8 cellular contexts compared by ENCODE assay signal in the genomic region with DNA sequence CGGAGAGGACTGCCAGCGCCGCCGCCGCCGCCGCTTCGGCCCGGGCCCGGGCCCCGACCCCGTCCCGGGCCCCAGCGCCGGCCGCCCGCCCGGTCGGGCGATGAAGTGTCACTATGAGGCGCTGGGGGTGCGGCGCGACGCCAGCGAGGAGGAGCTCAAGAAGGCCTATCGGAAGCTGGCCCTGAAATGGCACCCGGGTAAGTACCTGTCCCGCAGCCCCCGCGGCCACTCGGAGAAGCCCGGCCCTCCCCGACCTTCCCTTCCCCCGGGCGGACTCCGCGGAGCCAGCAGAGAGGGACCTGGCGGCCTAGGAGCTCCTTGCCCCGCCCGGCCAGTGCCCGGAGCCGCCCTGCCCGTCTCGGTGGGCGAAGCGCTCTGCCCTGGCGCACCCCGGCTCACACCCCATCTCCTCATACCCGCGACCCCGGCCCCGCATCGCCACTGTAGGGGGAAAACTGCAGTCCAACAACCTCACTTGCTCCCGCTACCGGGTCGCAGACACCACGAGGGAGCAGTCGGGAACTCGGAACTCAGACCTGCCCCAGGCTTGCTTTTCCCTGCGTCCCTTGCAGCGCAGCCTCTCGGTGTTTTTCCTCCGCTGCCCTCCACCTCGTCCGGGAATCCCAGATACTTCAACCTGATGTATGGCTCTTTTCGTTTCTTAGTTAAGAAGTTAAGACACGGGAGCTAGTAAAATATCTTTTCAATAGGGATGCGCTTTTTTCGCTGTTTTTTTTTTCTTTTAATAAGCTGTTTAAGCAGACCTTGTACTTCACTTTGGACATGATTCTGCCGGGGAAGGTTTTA. TPM values are rescaled to one million over a fixed set of nuclear protein-coding genes. Genes with fewer than 3 reads are reported as not detected.
DNase-seq lines count a peak whose midpoint lies in the region; ATAC-seq and TF ChIP-seq lines count a peak whose summit lies in the region.

No MANE protein-coding gene starts in this region.

- H3K36me3 ChIP-seq in HUES64 (ENCODE audit: insufficient read depth, low read length), result peaks cover 44% of the 10 kb centered on the region
- peaks cover 21% of the 10 kb centered on the region for H3K36me3 ChIP-seq in PC-3 (ENCODE audit: low read depth, low read length)
- H3K36me3 ChIP-seq in esophagus (ENCODE audit: control insufficient read depth in 2 of 2, insufficient read depth in 2 of 2, low read length in 1 of 2), result no peaks in the 10 kb centered on the region
- peaks cover 4% of the 10 kb centered on the region for H3K36me3 ChIP-seq in muscle layer of colon (ENCODE audit: insufficient read depth, low read length)

- H3K4me1 Mint-ChIP-seq in activated T-cell treated with anti-CD3 and anti-CD28 coated beads, Interleukin-2, amount 50 U/mL, for 24 hours (ENCODE audit: low read depth), result peaks cover 52% of the 10 kb centered on the region

- H3F3A ChIP-seq in PC-3 (ENCODE audit: low read length, unreplicated experiment), result peaks cover 12% of the 10 kb centered on the region

- peak overlapping the region; percentile 86 for H3K4me3 ChIP-seq in HUES64 (ENCODE audit: low read length)
- peak overlapping the region; percentile 91 for H3K4me3 ChIP-seq in PC-3 (ENCODE audit: low read length)
- H3K4me3 ChIP-seq in esophagus (ENCODE audit: low read depth in 1 of 2, low read length in 2 of 2), result peak overlapping the region; percentile 87 to 97
- H3K4me3 ChIP-seq in muscle layer of colon (ENCODE audit: low read depth in 1 of 2, low read length in 2 of 2), result peak overlapping the region; percentile 61 to 72

- CTCF ChIA-PET in PC-3 (lab: Charles Lee), result interaction anchor here (0.5 to 1.2 kb wide), 2 partner anchors 73 to 143 kb away, joined by 3 to 4 read pairs; no protein-coding TSS in a partner anchor

- intact Hi-C loops in PC-3 (cut with micrococcal nuclease), result loop anchor here (2.0 kb wide), 2 partner anchors 29 to 73 kb away; no protein-coding TSS in a partner anchor

- H4K20me1 ChIP-seq in PC-3 (ENCODE audit: low read length), result peaks cover 12% of the 10 kb centered on the region

- no peaks in the 10 kb centered on the region for H3K27me3 ChIP-seq in HUES64 (ENCODE audit: insufficient read depth, low read length)
- H3K27me3 ChIP-seq in PC-3 (ENCODE audit: low read length), result no peaks in the 10 kb centered on the region
- no peaks in the 10 kb centered on the region for H3K27me3 ChIP-seq in esophagus (ENCODE audit: control insufficient read depth in 1 of 2, insufficient read depth in 2 of 2, low read length in 2 of 2)
- no peaks in the 10 kb centered on the region for H3K27me3 ChIP-seq in muscle layer of colon (ENCODE audit: control insufficient read depth in 1 of 2, insufficient read depth in 2 of 2, low read length in 2 of 2)

- ATAC-seq in GM21526 (IDR thresholded peaks at IDR 0.05; ENCODE audit: low FRiP score, unreplicated experiment), result peak; percentile 70
- ATAC-seq in PC-3, result peak; percentile 66

- under 1% methylated on average over 71 of the region's 71 CpGs for WGBS in HUES64
- 1% methylated on average over 46 to 71 of the region's 71 CpGs for WGBS in esophagus, 2 donors

- DNase-seq in DMS153 (lab: John Stamatoyannopoulos, UW) (peak; percentile 68), PC-3 (peak; percentile 80)
- DNase-seq in activated T-cell treated with anti-CD3 and anti-CD28 coated beads, Interleukin-2, amount 50 U/mL, for 24 hours, result peak; percentile 87
- peak; percentile 63 for DNase-seq in stimulated activated CD8-positive, alpha-beta memory T cell treated with anti-CD3 and anti-CD28 coated beads, Interleukin-7, amount 100 ng/mL, for 24 hours (ENCODE audit: low read depth)

- H3K9me3 ChIP-seq in HUES64 (ENCODE audit: insufficient read depth, low read depth, low read length), result no peaks in the 10 kb centered on the region
- no peaks in the 10 kb centered on the region for H3K9me3 ChIP-seq in PC-3 (ENCODE audit: low read length)
- H3K9me3 ChIP-seq in esophagus (ENCODE audit: control insufficient read depth in 2 of 2, insufficient read depth in 1 of 2, low read depth in 1 of 2, low read length in 1 of 2), result no peaks in the 10 kb centered on the region
- no peaks in the 10 kb centered on the region for H3K9me3 ChIP-seq in muscle layer of colon (ENCODE audit: low read length)

- H3K4me3 Mint-ChIP-seq in activated T-cell treated with anti-CD3 and anti-CD28 coated beads, Interleukin-2, amount 50 U/mL, for 24 hours, result peak overlapping the region; percentile 97

- peak overlapping the region; percentile 97 for H2AFZ ChIP-seq in PC-3 (ENCODE audit: low read length)

- peak overlapping the region; percentile 92 for H3K4me2 ChIP-seq in PC-3 (ENCODE audit: low read length)

- H3K27ac Mint-ChIP-seq in activated T-cell treated with anti-CD3 and anti-CD28 coated beads, Interleukin-2, amount 50 U/mL, for 24 hours, result peak overlapping the region; percentile 96

- no peaks in the 10 kb centered on the region for H3K9me3 Mint-ChIP-seq in activated T-cell treated with anti-CD3 and anti-CD28 coated beads, Interleukin-2, amount 50 U/mL, for 24 hours

- H3K79me2 ChIP-seq in PC-3 (ENCODE audit: low read length), result peaks cover 56% of the 10 kb centered on the region

- POLR2A ChIA-PET in PC-3 (lab: Charles Lee; ENCODE audit: unreplicated experiment), result interaction anchor here (0.5 to 0.6 kb wide), 7 partner anchors 13 to 1530 kb away, joined by 3 to 8 read pairs (median 4); no protein-coding TSS in a partner anchor

- H3K36me3 Mint-ChIP-seq in activated T-cell treated with anti-CD3 and anti-CD28 coated beads, Interleukin-2, amount 50 U/mL, for 24 hours (ENCODE audit: low read depth), result peaks cover 74% of the 10 kb centered on the region

- no TSS peak for BruUV-seq in PC-3 (replicated peaks; lab: Mats Ljungman, UMichigan)

- H3K27ac ChIP-seq in HUES64 (ENCODE audit: low read depth, low read length), result peak overlapping the region; percentile 80
- peak overlapping the region; percentile 48 for H3K27ac ChIP-seq in PC-3 (ENCODE audit: low read length)
- peak overlapping the region; percentile 96 to 99 for H3K27ac ChIP-seq in esophagus (ENCODE audit: low read depth in 2 of 2, low read length in 1 of 2)
- peak overlapping the region; percentile 93 for H3K27ac ChIP-seq in muscle layer of colon (ENCODE audit: low read depth, low read length)

- TF ChIP-seq CTCF in PC-3 (conservative IDR thresholded peaks at IDR 0.05; ENCODE audit: low read depth, low read length), result no peak

- no peaks in the 10 kb centered on the region for H3K9me2 ChIP-seq in PC-3 (replicated peaks; ENCODE audit: low read length)

- H3K4me1 ChIP-seq in HUES64 (ENCODE audit: insufficient read depth, low read length), result peaks cover 13% of the 10 kb centered on the region
- H3K4me1 ChIP-seq in PC-3 (ENCODE audit: insufficient read depth, low read length), result peaks cover 14% of the 10 kb centered on the region
- peaks cover 0 to 6% of the 10 kb centered on the region in 2 donors for H3K4me1 ChIP-seq in esophagus (ENCODE audit: control insufficient read depth in 2 of 2, insufficient read depth in 2 of 2, low read length in 1 of 2)
- H3K4me1 ChIP-seq in muscle layer of colon (ENCODE audit: insufficient read depth, low read length), result peaks cover 15% of the 10 kb centered on the region

- H3K9ac ChIP-seq in HUES64 (ENCODE audit: low read depth, low read length) (peak overlapping the region; percentile 84), PC-3 (ENCODE audit: low read length) (peak overlapping the region; percentile 76), muscle layer of colon (ENCODE audit: low read length) (peak overlapping the region; percentile 69)

- H3K27me3 Mint-ChIP-seq in activated T-cell treated with anti-CD3 and anti-CD28 coated beads, Interleukin-2, amount 50 U/mL, for 24 hours, result no peaks in the 10 kb centered on the region

RNA-seq across cellular contexts. Expression of gene DNAJC21, which starts 0.6 kb away (rescaled TPM):
- 38.5 TPM for polyA plus RNA-seq in HUES64 (2013, experiment 1 of 2)
- 45.8 TPM for polyA plus RNA-seq in HUES64 (2013, experiment 2 of 2)
- 21.7 and 21.8 TPM in 2 replicates for total RNA-seq in PC-3 (2014; rRNA removed)
- polyA plus RNA-seq in esophagus, result 10 to 100 TPM; 24.5 to 24.6 TPM

RNA-seq across cellular contexts. Expression of gene BRIX1, which starts 14.4 kb away (rescaled TPM):
- polyA plus RNA-seq in HUES64 (2013, experiment 1 of 2), result 67.7 TPM
- polyA plus RNA-seq in HUES64 (2013, experiment 2 of 2), result 58.5 TPM
- total RNA-seq in PC-3 (2014; rRNA removed), result 49.0 and 63.2 TPM in 2 replicates
- polyA plus RNA-seq in esophagus, result 10 to 100 TPM; 14.9 to 25.6 TPM

RNA-seq across cellular contexts. Expression of gene RAD1, which starts 14.6 kb away (rescaled TPM):
- 38.9 TPM for polyA plus RNA-seq in HUES64 (2013, experiment 1 of 2)
- polyA plus RNA-seq in HUES64 (2013, experiment 2 of 2), result 38.1 TPM
- 22.5 and 62.5 TPM in 2 replicates for total RNA-seq in PC-3 (2014; rRNA removed)
- 10 to 100 TPM in 1 of 2 donors, 1 to 10 TPM in 1; 8.0 to 10.5 TPM for polyA plus RNA-seq in esophagus

Comparison
In these comparisons a context has a peak if more than half of its experiments do, and no peak if none do; other contexts are left out.
1. Peak in every context shown above with its lines: DNase-seq, ATAC-seq, H3K4me3 ChIP-seq and H3K27ac ChIP-seq.